Comparison of ENCODE assay signal across 19 cellular contexts in genomic region chr4:162056947-162057346, GRCh38.
DNase-seq lines count a peak whose midpoint lies in the region; ATAC-seq lines count a peak whose summit lies in the region.
"Had no signal": no experiment of that assay in that cellular context is flagged by ENCODE, and none has a peak within 500 bp of the region (broad histone marks: within the 10 kb centered on the region; RNA-seq: fewer than 3 reads in every experiment).

No MANE protein-coding gene starts in this region.

- H3K4me3 Mint-ChIP-seq in stimulated activated naive CD8-positive, alpha-beta T cell treated with anti-CD3 and anti-CD28 coated beads, Interleukin-15, amount 100 ng/mL, for 72 hours, result no peak overlapping the region
- H3K4me3 Mint-ChIP-seq: activated naive CD8-positive, alpha-beta T cell treated with anti-CD3 and anti-CD28 coated beads, Interleukin-2, amount 10 ng/mL, durations not matched to agents 7 days and 5 days; naive thymus-derived CD4-positive, alpha-beta T cell; stimulated activated naive B cell treated with anti-CD40 and anti-IgM and Interleukin-4, amounts not matched to agents 10 μg/mL and 1 μg/mL and 100 μg/mL, for 72 hours had no signal

- peaks cover 0 to 4% of the 10 kb centered on the region in 2 donors for H3K9me3 Mint-ChIP-seq in stimulated activated naive CD8-positive, alpha-beta T cell treated with anti-CD3 and anti-CD28 coated beads, Interleukin-15, amount 100 ng/mL, for 72 hours
- H3K9me3 Mint-ChIP-seq: activated naive CD8-positive, alpha-beta T cell treated with anti-CD3 and anti-CD28 coated beads, Interleukin-2, amount 10 ng/mL, durations not matched to agents 7 days and 5 days had no signal

- no peak overlapping the region for H3K27ac Mint-ChIP-seq in stimulated activated naive CD8-positive, alpha-beta T cell treated with anti-CD3 and anti-CD28 coated beads, Interleukin-15, amount 100 ng/mL, for 72 hours
- H3K27ac Mint-ChIP-seq: activated naive CD8-positive, alpha-beta T cell treated with anti-CD3 and anti-CD28 coated beads, Interleukin-2, amount 10 ng/mL, durations not matched to agents 7 days and 5 days; naive thymus-derived CD4-positive, alpha-beta T cell; stimulated activated naive B cell treated with anti-CD40 and anti-IgM and Interleukin-4, amounts not matched to agents 10 μg/mL and 1 μg/mL and 100 μg/mL, for 72 hours had no signal

- peak; percentile 9 for DNase-seq in Ammon's horn (ENCODE audit: low spot score)
- DNase-seq in NCI-H524 (lab: John Stamatoyannopoulos, UW), result peak; percentile 33 to 78
- peak; percentile 7 for DNase-seq in astrocyte of the hippocampus (ENCODE audit: low read depth, low spot score)
- peak; percentile 17 for DNase-seq in iris pigment epithelial cell (ENCODE audit: low read depth)
- DNase-seq in activated CD8-positive, alpha-beta memory T cell treated with anti-CD3 and anti-CD28 coated beads, Interleukin-2, amount 50 U/mL, for 48 hours, result no peak
- no peak for DNase-seq in activated gamma-delta T cell (lab: John Stamatoyannopoulos, UW)
- DNase-seq in stimulated activated naive CD8-positive, alpha-beta T cell treated with anti-CD3 and anti-CD28 coated beads, Interleukin-15, amount 100 ng/mL, for 72 hours, result no peak
- no peak for DNase-seq in DMS79 (lab: John Stamatoyannopoulos, UW)
- DNase-seq: activated naive CD8-positive, alpha-beta T cell treated with anti-CD3 and anti-CD28 coated beads, Interleukin-2, amount 10 ng/mL, durations not matched to agents 7 days and 5 days; DMS79 treated with DMSO at 0.1 percent for 48 hours; esophagus squamous epithelium; mammary epithelial cell; MG63; naive thymus-derived CD4-positive, alpha-beta T cell; NCI-H1694; NCI-H446 treated with DMSO at 0.1 percent for 48 hours; SIG-M5; stimulated activated naive B cell treated with anti-CD40 and anti-IgM and Interleukin-4, amounts not matched to agents 10 μg/mL and 1 μg/mL and 100 μg/mL, for 72 hours; transverse colon had no signal

- H3K4me1 Mint-ChIP-seq in stimulated activated naive CD8-positive, alpha-beta T cell treated with anti-CD3 and anti-CD28 coated beads, Interleukin-15, amount 100 ng/mL, for 72 hours, result no peaks in the 10 kb centered on the region
- H3K4me1 Mint-ChIP-seq: activated naive CD8-positive, alpha-beta T cell treated with anti-CD3 and anti-CD28 coated beads, Interleukin-2, amount 10 ng/mL, durations not matched to agents 7 days and 5 days; naive thymus-derived CD4-positive, alpha-beta T cell; stimulated activated naive B cell treated with anti-CD40 and anti-IgM and Interleukin-4, amounts not matched to agents 10 μg/mL and 1 μg/mL and 100 μg/mL, for 72 hours had no signal

- no peak for ATAC-seq in stimulated activated naive CD8-positive, alpha-beta T cell treated with anti-CD3 and anti-CD28 coated beads, Interleukin-15, amount 100 ng/mL, for 72 hours
- ATAC-seq: naive thymus-derived CD4-positive, alpha-beta T cell; stimulated activated naive B cell treated with anti-CD40 and anti-IgM and Interleukin-4, amounts not matched to agents 10 μg/mL and 1 μg/mL and 100 μg/mL, for 72 hours had no signal

- H3K27me3 Mint-ChIP-seq in stimulated activated naive CD8-positive, alpha-beta T cell treated with anti-CD3 and anti-CD28 coated beads, Interleukin-15, amount 100 ng/mL, for 72 hours, result no peaks in the 10 kb centered on the region
- H3K27me3 Mint-ChIP-seq: activated naive CD8-positive, alpha-beta T cell treated with anti-CD3 and anti-CD28 coated beads, Interleukin-2, amount 10 ng/mL, durations not matched to agents 7 days and 5 days; naive thymus-derived CD4-positive, alpha-beta T cell; stimulated activated naive B cell treated with anti-CD40 and anti-IgM and Interleukin-4, amounts not matched to agents 10 μg/mL and 1 μg/mL and 100 μg/mL, for 72 hours had no signal

Comparison
In these comparisons a context has a peak if more than half of its experiments do, and no peak if none do; other contexts are left out.
1. DNase-seq: peak in Ammon's horn (single experiment), NCI-H524 (2 of 2), astrocyte of the hippocampus (single experiment) and iris pigment epithelial cell (single experiment); none in activated CD8-positive, alpha-beta memory T cell treated with anti-CD3 and anti-CD28 coated beads, Interleukin-2, amount 50 U/mL, for 48 hours (single experiment), activated gamma-delta T cell (single experiment), stimulated activated naive CD8-positive, alpha-beta T cell treated with anti-CD3 and anti-CD28 coated beads, Interleukin-15, amount 100 ng/mL, for 72 hours (0 of 2) and DMS79 (single experiment).